In genomic region chr14:36054353-36055051, GRCh38 we compare ENCODE assay signal across 28 cellular contexts.
DNase-seq lines count a peak whose midpoint lies in the region; ATAC-seq, FAIRE-seq and TF ChIP-seq lines count a peak whose summit lies in the region.
"Had no signal": no experiment of that assay in that cellular context is flagged by ENCODE, and none has a peak within 500 bp of the region (broad histone marks: within the 10 kb centered on the region; RNA-seq: fewer than 3 reads in every experiment).

No MANE protein-coding gene starts in this region.

- CTCF ChIA-PET in HepG2 (lab: Yijun Ruan, JAX; ENCODE audit: low intra/inter-chr PET ratio, low total read pairs): no interaction called here

- no peak for TF ChIP-seq CTCF in esophagus muscularis mucosa (IDR thresholded peaks at IDR 0.05)
- no peak for TF ChIP-seq CTCF in HepG2 (CRISPR knock-in tag; IDR thresholded peaks at IDR 0.05)
- no peak for TF ChIP-seq CTCF in upper lobe of right lung (IDR thresholded peaks at IDR 0.05)

- no peak overlapping the region for H2AFZ ChIP-seq in HepG2 (ENCODE audit: low read length)

- POLR2A ChIA-PET in HepG2 (lab: Yijun Ruan, JAX): no interaction called here

- no peak for TF ChIP-seq EP300 in esophagus muscularis mucosa (IDR thresholded peaks at IDR 0.05)
- TF ChIP-seq EP300 in HepG2 (IDR thresholded peaks at IDR 0.05; ENCODE audit: low read depth in 2 of 2, low read length in 2 of 2): no peak
- TF ChIP-seq EP300 in HepG2 (CRISPR knock-in tag; IDR thresholded peaks at IDR 0.05; ENCODE audit: borderline replicate concordance): no peak

- H4K20me1 ChIP-seq in HepG2 (ENCODE audit: insufficient read depth, low read length): no peaks in the 10 kb centered on the region
- H4K20me1 ChIP-seq: BLaER1 had no signal

- WGBS in esophagus muscularis mucosa: 64% methylated on average over 3 of the region's 3 CpGs
- 2% methylated on average over 3 of the region's 3 CpGs for WGBS in HepG2 (ENCODE audit: low lambda C conversion rate)

- no peak for FAIRE-seq in HepG2 (lab: Jason Lieb, UNC)
- FAIRE-seq: A204.1, D721Med, G401.6 had no signal

- TF ChIP-seq POLR2A in esophagus muscularis mucosa (IDR thresholded peaks at IDR 0.05; ENCODE audit: low read depth) (no peak), HepG2 (IDR thresholded peaks at IDR 0.05; ENCODE audit: insufficient read depth in 1 of 2, low read depth in 2 of 2, low read length in 2 of 2) (no peak)

- peak; percentile 48 for DNase-seq in Right ventricle myocardium superior
- no peak for DNase-seq in cardiac septum (ENCODE audit: low spot score)
- peak; percentile 70 for DNase-seq in esophagus muscularis mucosa (ENCODE audit: extremely low spot score)
- no peak for DNase-seq in HepG2 (ENCODE audit: low spot score)
- no peak for DNase-seq in upper lobe of right lung
- no peak for DNase-seq in NCI-H2081 treated with DMSO at 0.1 percent for 48 hours (lab: John Stamatoyannopoulos, UW)
- DNase-seq in activated naive CD4-positive, alpha-beta T cell treated with anti-CD3 and anti-CD28 coated beads, Interleukin-2, amount 50 U/mL, for 16 hours: no peak
- DNase-seq: CD4-positive, CD25-positive, alpha-beta regulatory T cell; GOT3; HFFc6; NCI-H1048; NCI-H1436; NCI-H2029; NCI-H446 treated with DMSO at 0.1 percent for 48 hours; NCI-H526; NCI-H82; SIG-M5; SW 1271 had no signal

- H3K4me1 ChIP-seq in esophagus muscularis mucosa (no peaks in the 10 kb centered on the region), HepG2 (ENCODE audit: insufficient read depth, low read length) (no peaks in the 10 kb centered on the region), upper lobe of right lung (no peaks in the 10 kb centered on the region)
- H3K4me1 ChIP-seq: BLaER1, HAP-1 had no signal

- H3K36me3 ChIP-seq in esophagus muscularis mucosa: no peaks in the 10 kb centered on the region
- H3K36me3 ChIP-seq in HepG2 (replicated peaks in 1 of 2; ENCODE audit: control insufficient read depth in 1 of 2, insufficient read depth in 2 of 2, low read length in 2 of 2): no peaks in the 10 kb centered on the region
- no peaks in the 10 kb centered on the region for H3K36me3 ChIP-seq in upper lobe of right lung
- H3K36me3 ChIP-seq: BLaER1, HAP-1 had no signal

- H3K9me3 ChIP-seq in esophagus muscularis mucosa (no peaks in the 10 kb centered on the region), HepG2 (ENCODE audit: low read length) (no peaks in the 10 kb centered on the region), upper lobe of right lung (no peaks in the 10 kb centered on the region)
- H3K9me3 ChIP-seq: BLaER1, HAP-1 had no signal

- H3K4me2 ChIP-seq in HepG2 (ENCODE audit: low read depth, low read length): no peak overlapping the region
- H3K4me2 ChIP-seq: BLaER1, KMS-11 had no signal

- peak; percentile 64 for ATAC-seq in Right ventricle myocardium superior (ENCODE audit: poor library complexity)
- ATAC-seq in HepG2: peak; percentile 69
- ATAC-seq in upper lobe of right lung: peak; percentile 30
- ATAC-seq in HG02885 (IDR thresholded peaks at IDR 0.05; ENCODE audit: poor library complexity, unreplicated experiment): no peak
- ATAC-seq: Panc1 had no signal

- no peak for TF ChIP-seq RAD21 in HepG2 (CRISPR knock-in tag; IDR thresholded peaks at IDR 0.05)

- H3K79me2 ChIP-seq in HepG2 (ENCODE audit: insufficient read depth, low read length): no peaks in the 10 kb centered on the region

- H3K27ac ChIP-seq in esophagus muscularis mucosa (replicated peaks in 1 of 4) (no peak overlapping the region), HepG2 (ENCODE audit: extremely low read length, insufficient read depth, low read length) (no peak overlapping the region), upper lobe of right lung (no peak overlapping the region)
- H3K27ac ChIP-seq: BLaER1, KMS-11, RWPE1, SK-N-MC had no signal

- no TSS peak for BruUV-seq in HepG2 (replicated peaks; lab: Mats Ljungman, UMichigan)

- H3K27me3 ChIP-seq in esophagus muscularis mucosa: no peaks in the 10 kb centered on the region
- peaks cover 2 to 4% of the 10 kb centered on the region in 2 experiments; a peak in 1 of 5 replicates for H3K27me3 ChIP-seq in HepG2 (ENCODE audit: control insufficient read depth in 1 of 2, insufficient read depth in 2 of 2, low read length in 2 of 2)
- H3K27me3 ChIP-seq in upper lobe of right lung: no peaks in the 10 kb centered on the region
- H3K27me3 ChIP-seq: BLaER1 had no signal

- H3K4me3 ChIP-seq in esophagus muscularis mucosa: no peak overlapping the region
- H3K4me3 ChIP-seq in HepG2 (replicated peaks in 1 of 3; ENCODE audit: insufficient read depth in 1 of 3, low read depth in 2 of 3, low read length in 3 of 3): no peak overlapping the region
- H3K4me3 ChIP-seq in upper lobe of right lung: no peak overlapping the region
- H3K4me3 ChIP-seq: BLaER1, HAP-1, SK-N-MC had no signal

- H3K9ac ChIP-seq in HepG2 (ENCODE audit: insufficient read depth, low read depth, low read length): no peak overlapping the region
- H3K9ac ChIP-seq: BLaER1, KMS-11 had no signal

- intact Hi-C loops in Right ventricle myocardium superior (cut with DNase I): no loop called here
- intact Hi-C loops in cardiac septum (cut with DNase I): no loop called here
- intact Hi-C loops in esophagus muscularis mucosa (cut with DNase I): no loop called here
- intact Hi-C loops in HepG2 (cut with micrococcal nuclease; ENCODE audit: unreplicated experiment): no loop called here
- intact Hi-C loops in upper lobe of right lung (cut with DNase I): no loop called here

- in situ Hi-C loops in HepG2 (cut with HindIII; ENCODE audit: extremely low pct_ligation_motif_present, low pct_unique_long_range_greater_than_20kb): no loop called here

TF ChIP-seq in HepG2, 621 proteins besides CTCF, POLR2A, EP300 and RAD21:
- no peak for TF ChIP-seq SYNCRIP (IDR thresholded peaks at IDR 0.05; ENCODE audit: insufficient read depth, low read depth, low read length)
- TF ChIP-seq ARHGAP35 (CRISPR knock-in tag; IDR thresholded peaks at IDR 0.05; ENCODE audit: borderline replicate concordance): no peak
- no peak for TF ChIP-seq ZNF773 (CRISPR knock-in tag; IDR thresholded peaks at IDR 0.05; ENCODE audit: borderline replicate concordance)

Comparison
In these comparisons a context has a peak if more than half of its experiments do, and no peak if none do; other contexts are left out.
1. DNase-seq: peak in Right ventricle myocardium superior (single experiment) and esophagus muscularis mucosa (single experiment); none in cardiac septum (single experiment), HepG2 (single experiment), upper lobe of right lung (single experiment), NCI-H2081 treated with DMSO at 0.1 percent for 48 hours (single experiment) and activated naive CD4-positive, alpha-beta T cell treated with anti-CD3 and anti-CD28 coated beads, Interleukin-2, amount 50 U/mL, for 16 hours (single experiment).